ENCODE assay signal across 20 cellular contexts in genomic region chr5:133232911-133233310, GRCh38.
DNase-seq lines count a peak whose midpoint lies in the region; TF ChIP-seq lines count a peak whose summit lies in the region.
"Had no signal": no experiment of that assay in that cellular context is flagged by ENCODE, and none has a peak within 500 bp of the region (broad histone marks: within the 10 kb centered on the region; RNA-seq: fewer than 3 reads in every experiment).

No MANE protein-coding gene starts in this region.

- H3K4me1 ChIP-seq in SJSA1 (replicated peaks) (peaks cover 53% of the 10 kb centered on the region), sigmoid colon (no peaks in the 10 kb centered on the region), trophoblast cell (ENCODE audit: control insufficient read depth in 1 of 2, insufficient read depth in 2 of 2, low read length in 2 of 2) (no peaks in the 10 kb centered on the region)
- H3K4me1 ChIP-seq: HAP-1 had no signal

- peak; percentile 16 for DNase-seq in COLO668 (lab: John Stamatoyannopoulos, UW; ENCODE audit: unreplicated experiment)
- DNase-seq in SJSA1 (ENCODE audit: low read depth in 1 of 2, low spot score in 2 of 2), result no peak
- DNase-seq in mesenteric fat pad (ENCODE audit: low spot score), result peak; percentile 65
- DNase-seq in sigmoid colon, result peak; percentile 26
- no peak for DNase-seq in trophoblast cell
- no peak for DNase-seq in NCI-H510A treated with DMSO at 0.1 percent for 48 hours (lab: John Stamatoyannopoulos, UW)
- no peak for DNase-seq in hepatic stellate cell (ENCODE audit: low spot score)
- no peak for DNase-seq in SIG-M5 treated with dmso at 0.1 percent for 504 hours (lab: John Stamatoyannopoulos, UW; ENCODE audit: unreplicated experiment)
- DNase-seq: CD4-positive, CD25-positive, alpha-beta regulatory T cell; CD8-positive, alpha-beta T cell; DMS 273 treated with DMSO at 0.1 percent for 48 hours; DMS53; DMS79 treated with DMSO at 0.1 percent for 48 hours; GF-D8; HFFc6 had no signal

- H4K8ac ChIP-seq in trophoblast cell (ENCODE audit: low read depth, low read length), result no peak overlapping the region

- no peaks in the 10 kb centered on the region for H3K79me1 ChIP-seq in trophoblast cell (ENCODE audit: low read length)

- no peak for TF ChIP-seq EP300 in sigmoid colon (IDR thresholded peaks at IDR 0.05)

- no peak overlapping the region for H3K14ac ChIP-seq in trophoblast cell (ENCODE audit: low read length)

- TF ChIP-seq POLR2A in sigmoid colon (IDR thresholded peaks at IDR 0.05), result no peak

- intact Hi-C loops in sigmoid colon (cut with DNase I), result no loop called here

- no peak overlapping the region for H3K18ac ChIP-seq in trophoblast cell (ENCODE audit: low read length)

- no peak overlapping the region for H2BK120ac ChIP-seq in trophoblast cell (ENCODE audit: insufficient read depth, low read length, poor library complexity)

- no peaks in the 10 kb centered on the region for H3K27me3 ChIP-seq in SJSA1 (replicated peaks)
- H3K27me3 ChIP-seq in sigmoid colon, result no peaks in the 10 kb centered on the region
- H3K27me3 ChIP-seq in trophoblast cell (ENCODE audit: insufficient read depth, low read length), result no peaks in the 10 kb centered on the region
- H3K27me3 ChIP-seq: BLaER1 had no signal

- H3K9me3 ChIP-seq in SJSA1 (replicated peaks), result no peaks in the 10 kb centered on the region
- no peaks in the 10 kb centered on the region for H3K9me3 ChIP-seq in sigmoid colon
- H3K9me3 ChIP-seq in trophoblast cell (ENCODE audit: insufficient read depth, low read depth, low read length), result peaks cover 5% of the 10 kb centered on the region
- H3K9me3 ChIP-seq: BLaER1, HAP-1 had no signal

- no peak overlapping the region for H3K23ac ChIP-seq in trophoblast cell (ENCODE audit: low read length)

- 74 to 92% methylated on average over 7 of the region's 7 CpGs for WGBS in sigmoid colon, 2 donors
- no CpG with 5 or more reads among the region's 7 CpGs for WGBS in trophoblast cell (ENCODE audit: extremely low coverage, insufficient coverage, insufficient read length)

- H3K9ac ChIP-seq in trophoblast cell (ENCODE audit: low read length), result no peak overlapping the region
- H3K9ac ChIP-seq: BLaER1 had no signal

- H4K12ac ChIP-seq in trophoblast cell (ENCODE audit: low read depth, low read length), result no peak overlapping the region

- H3K36me3 ChIP-seq in SJSA1 (no peaks in the 10 kb centered on the region), sigmoid colon (no peaks in the 10 kb centered on the region), trophoblast cell (ENCODE audit: control insufficient read depth in 1 of 2, insufficient read depth in 2 of 2, low read length in 2 of 2) (no peaks in the 10 kb centered on the region)
- H3K36me3 ChIP-seq: BLaER1, HAP-1 had no signal

- H3K79me2 ChIP-seq in trophoblast cell (ENCODE audit: control insufficient read depth, insufficient read depth, low read length, poor library complexity), result no peaks in the 10 kb centered on the region

- no peak overlapping the region for H2AK5ac ChIP-seq in trophoblast cell (ENCODE audit: low read length)

- no peak overlapping the region for H3K4me2 ChIP-seq in trophoblast cell (ENCODE audit: low read length)
- H3K4me2 ChIP-seq: GM23338 had no signal

- no peak overlapping the region for H2AFZ ChIP-seq in trophoblast cell (ENCODE audit: insufficient read depth, low read length, poor library complexity)
- H2AFZ ChIP-seq: GM23338 had no signal

- H3K27ac ChIP-seq in SJSA1 (peak overlapping the region; percentile 80), sigmoid colon (no peak overlapping the region), trophoblast cell (ENCODE audit: low read depth, low read length) (no peak overlapping the region)
- H3K27ac ChIP-seq: 22Rv1, BLaER1, C4-2B had no signal

- no peak overlapping the region for H2BK12ac ChIP-seq in trophoblast cell (ENCODE audit: low read length)

- no peak for TF ChIP-seq CTCF in sigmoid colon (IDR thresholded peaks at IDR 0.05)

- H3K4ac ChIP-seq in trophoblast cell (ENCODE audit: low read depth, low read length), result no peak overlapping the region

- no peak overlapping the region for H4K91ac ChIP-seq in trophoblast cell (ENCODE audit: low read depth, low read length)

- H2BK5ac ChIP-seq in trophoblast cell (ENCODE audit: low read depth, low read length, poor library complexity), result no peak overlapping the region

- H3K4me3 ChIP-seq in SJSA1 (no peak overlapping the region), sigmoid colon (no peak overlapping the region), trophoblast cell (ENCODE audit: low read depth, low read length) (no peak overlapping the region)
- H3K4me3 ChIP-seq: BLaER1, GM23338, HAP-1 had no signal

Comparison
In these comparisons a context has a peak if more than half of its experiments do, and no peak if none do; other contexts are left out.
1. DNase-seq: peak in COLO668 (single experiment), mesenteric fat pad (single experiment) and sigmoid colon (single experiment); none in SJSA1 (0 of 2), trophoblast cell (0 of 2), NCI-H510A treated with DMSO at 0.1 percent for 48 hours (single experiment), hepatic stellate cell (single experiment) and SIG-M5 treated with dmso at 0.1 percent for 504 hours (single experiment).